22 cellular contexts compared by ENCODE assay signal in the genomic region with DNA sequence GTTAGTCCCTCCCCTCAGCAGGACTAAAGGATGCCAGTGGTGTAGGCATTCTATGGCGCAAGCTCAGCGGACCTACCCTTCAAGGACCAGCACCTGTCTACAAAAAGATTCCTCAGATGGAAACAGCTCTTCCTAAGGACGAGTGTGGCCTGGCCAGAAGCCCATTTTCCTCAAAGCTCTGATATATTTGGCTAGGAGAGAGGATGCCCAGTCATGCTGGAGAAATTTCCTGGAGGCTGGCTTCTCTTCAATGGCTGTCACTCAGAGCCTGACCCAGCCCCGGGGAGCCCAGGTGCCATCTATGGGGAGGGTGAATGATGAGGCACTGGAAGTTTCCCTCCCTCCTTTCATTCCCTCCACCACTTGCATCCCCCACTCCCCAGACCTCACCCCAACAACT.
DNase-seq lines count a peak whose midpoint lies in the region; ATAC-seq, FAIRE-seq and TF ChIP-seq lines count a peak whose summit lies in the region.
"Had no signal": no experiment of that assay in that cellular context is flagged by ENCODE, and none has a peak within 500 bp of the region (broad histone marks: within the 10 kb centered on the region; RNA-seq: fewer than 3 reads in every experiment).

No MANE protein-coding gene starts in this region.

- no peak for FAIRE-seq in urothelium cell line (lab: Jason Lieb, UNC)
- FAIRE-seq: kidney had no signal

- no peak overlapping the region for H3K4me3 ChIP-seq in astrocyte of the spinal cord (ENCODE audit: low read depth, low read length)
- no peak overlapping the region for H3K4me3 ChIP-seq in heart right ventricle
- H3K4me3 ChIP-seq: dorsolateral prefrontal cortex, HAP-1, right lobe of liver, SK-N-MC had no signal

- peaks cover 0 to 32% (median 18%) of the 10 kb centered on the region in 9 donors for H3K4me1 ChIP-seq in heart right ventricle
- H3K4me1 ChIP-seq: foreskin keratinocyte, HAP-1, right lobe of liver had no signal

- H3K36me3 ChIP-seq in heart right ventricle, result no peaks in the 10 kb centered on the region
- H3K36me3 ChIP-seq: HAP-1, right lobe of liver had no signal

- H3K9me3 ChIP-seq in heart right ventricle, result no peaks in the 10 kb centered on the region
- H3K9me3 ChIP-seq: HAP-1, right lobe of liver had no signal

- intact Hi-C loops in heart right ventricle (cut with DNase I), result loop anchor here in 1 of 10 donors (5.0 kb wide), 1 partner anchor 1077 kb away; no protein-coding TSS in a partner anchor

- peak overlapping the region in 7 of 10 donors; percentile 48 to 83 (median 77) for H3K27ac ChIP-seq in heart right ventricle
- H3K27ac ChIP-seq: dorsolateral prefrontal cortex, foreskin keratinocyte, HL-60, right lobe of liver, SK-N-MC had no signal

- DNase-seq in HT1080 (ENCODE audit: low read depth), result peak; percentile 95
- peak; percentile 48 for DNase-seq in astrocyte of the spinal cord (ENCODE audit: low read depth, low spot score)
- DNase-seq in heart right ventricle, result peak; percentile 38 to 70
- DNase-seq in urothelium cell line (ENCODE audit: low spot score), result peak; percentile 71
- no peak for DNase-seq in activated CD8-positive, alpha-beta memory T cell treated with anti-CD3 and anti-CD28 coated beads for 24 hours
- DNase-seq in NCI-H82 (lab: John Stamatoyannopoulos, UW), result no peak
- DNase-seq: activated CD4-positive, CD25-positive, alpha-beta regulatory T cell; activated CD8-positive, alpha-beta memory T cell treated with anti-CD3 and anti-CD28 coated beads, Interleukin-2, amount 50 U/mL, for 48 hours; activated naive CD8-positive, alpha-beta T cell treated with anti-CD3 and anti-CD28 coated beads, Interleukin-2, amount 10 ng/mL, durations not matched to agents 7 days and 5 days; CD8-positive, alpha-beta T cell; dorsolateral prefrontal cortex; Kasumi-1; kidney; NCI-H1694; NCI-H748 treated with DMSO at 0.1 percent for 48 hours; right lobe of liver; stimulated activated naive CD4-positive, alpha-beta T cell treated with Interleukin-2 at 50 U/mL for 16 hours had no signal

- ATAC-seq in heart right ventricle (peak; percentile 75 to 93 (median 88)), HG02884 (IDR thresholded peaks at IDR 0.05; ENCODE audit: unreplicated experiment) (no peak)
- ATAC-seq: CD8-positive, alpha-beta T cell; foreskin keratinocyte; right lobe of liver had no signal

- WGBS in heart right ventricle, 2 donors, result 49 to 55% methylated on average over 4 of the region's 4 CpGs

- H3K27me3 ChIP-seq in heart right ventricle, result no peaks in the 10 kb centered on the region
- H3K27me3 ChIP-seq: right lobe of liver had no signal

- TF ChIP-seq CTCF in astrocyte of the spinal cord (IDR thresholded peaks at IDR 0.05; ENCODE audit: low read depth, low read length) (no peak), heart right ventricle (IDR thresholded peaks at IDR 0.05) (no peak)

- in situ Hi-C loops in astrocyte of the spinal cord (cut with HindIII; ENCODE audit: low sequenced_read_pairs), result no loop called here

Comparison
In these comparisons a context has a peak if more than half of its experiments do, and no peak if none do; other contexts are left out.
1. DNase-seq: peak in HT1080 (single experiment), astrocyte of the spinal cord (single experiment), heart right ventricle (2 of 2) and urothelium cell line (single experiment); none in activated CD8-positive, alpha-beta memory T cell treated with anti-CD3 and anti-CD28 coated beads for 24 hours (single experiment) and NCI-H82 (single experiment).